15 cellular contexts compared by ENCODE assay signal in the genomic region with DNA sequence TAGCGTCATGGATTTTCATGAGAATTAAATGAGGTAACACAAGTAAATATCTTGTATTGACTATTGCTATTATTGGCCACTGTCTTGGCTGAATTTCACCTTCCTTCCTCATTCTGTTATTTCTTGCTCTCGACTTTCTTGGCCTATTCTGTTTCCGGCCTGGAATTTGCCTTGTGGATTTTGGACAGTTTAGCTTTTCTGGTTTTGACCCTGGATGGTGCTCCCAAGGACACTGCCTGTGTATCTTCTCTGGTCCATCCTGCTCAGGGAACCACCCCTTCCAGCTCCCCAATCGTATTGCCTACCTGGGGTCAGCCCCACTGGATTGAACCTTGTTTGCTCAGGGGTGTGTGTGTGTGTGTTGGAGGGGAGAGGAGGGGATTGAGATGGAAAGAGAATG.
A peak's percentile ranks its signal among the peaks of the same experiment; 100 is the strongest.
DNase-seq lines count a peak whose midpoint lies in the region; ATAC-seq and TF ChIP-seq lines count a peak whose summit lies in the region.
"Had no signal": no experiment of that assay in that cellular context is flagged by ENCODE, and none has a peak within 500 bp of the region (broad histone marks: within the 10 kb centered on the region; RNA-seq: fewer than 3 reads in every experiment).

No MANE protein-coding gene starts in this region.

- intact Hi-C loops in Right ventricle myocardium superior (cut with DNase I) (no loop called here), left ventricle myocardium superior (cut with micrococcal nuclease) (no loop called here), ascending aorta (cut with DNase I) (no loop called here), sciatic nerve (cut with DNase I) (no loop called here), tibial artery (cut with DNase I; ENCODE audit: low total_unique reads) (no loop called here)

- no peak for TF ChIP-seq CTCF in ascending aorta (IDR thresholded peaks at IDR 0.05)
- no peak for TF ChIP-seq CTCF in tibial artery (IDR thresholded peaks at IDR 0.05)

- peak; percentile 13 for ATAC-seq in Right ventricle myocardium superior (ENCODE audit: poor library complexity)
- ATAC-seq in left ventricle myocardium superior: no peak
- peak; percentile 64 for ATAC-seq in sciatic nerve

- no peaks in the 10 kb centered on the region for H3K9me3 ChIP-seq in ascending aorta
- H3K9me3 ChIP-seq in tibial artery: no peaks in the 10 kb centered on the region
- H3K9me3 ChIP-seq: BLaER1 had no signal

- no peak for DNase-seq in Right ventricle myocardium superior
- no peak for DNase-seq in left ventricle myocardium superior
- no peak for DNase-seq in ascending aorta (ENCODE audit: low spot score in 2 of 2)
- DNase-seq in sciatic nerve (ENCODE audit: low spot score): no peak
- DNase-seq in tibial artery: no peak
- DNase-seq in ureter (ENCODE audit: low spot score): no peak
- no peak for DNase-seq in occipital lobe (lab: John Stamatoyannopoulos, UW)
- no peak for DNase-seq in mucosa of gallbladder (ENCODE audit: low spot score)
- DNase-seq: CD4-positive, alpha-beta memory T cell; DMS153; DMS79 treated with DMSO at 0.1 percent for 48 hours; H9 had no signal

- H3K27me3 ChIP-seq in ascending aorta: no peaks in the 10 kb centered on the region
- no peaks in the 10 kb centered on the region for H3K27me3 ChIP-seq in tibial artery
- H3K27me3 ChIP-seq: BLaER1 had no signal

- H3K27ac ChIP-seq in ascending aorta (peak overlapping the region; percentile 66 to 69), tibial artery (peak overlapping the region; percentile 19 to 45)
- H3K27ac ChIP-seq: 22Rv1, BLaER1, HL-60 had no signal

- H3K36me3 ChIP-seq in ascending aorta: no peaks in the 10 kb centered on the region
- H3K36me3 ChIP-seq in tibial artery: no peaks in the 10 kb centered on the region
- H3K36me3 ChIP-seq: BLaER1 had no signal

- H3K4me3 ChIP-seq in ascending aorta: no peak overlapping the region
- no peak overlapping the region for H3K4me3 ChIP-seq in tibial artery
- H3K4me3 ChIP-seq: BLaER1 had no signal

- peaks cover 5 to 35% of the 10 kb centered on the region in 2 donors for H3K4me1 ChIP-seq in ascending aorta
- H3K4me1 ChIP-seq in tibial artery: peaks cover 0 to 40% (median 26%) of the 10 kb centered on the region in 4 donors
- H3K4me1 ChIP-seq: BLaER1 had no signal
